ENCODE assay signal across 26 cellular contexts in genomic region chr13:76285463-76285862, GRCh38.
"Had no signal": no experiment of that assay in that cellular context is flagged by ENCODE, and none has a peak within 500 bp of the region (broad histone marks: within the 10 kb centered on the region; RNA-seq: fewer than 3 reads in every experiment).

No MANE protein-coding gene starts in this region.

- H3K27me3 ChIP-seq: body of pancreas, dorsolateral prefrontal cortex, gastroesophageal sphincter, ovary, stomach had no signal

- H3K9me3 ChIP-seq: body of pancreas, gastroesophageal sphincter, ovary, stomach had no signal

- H3K4me1 ChIP-seq: body of pancreas had no signal

- DNase-seq: activated CD4-positive, alpha-beta memory T cell treated with anti-CD3 and anti-CD28 coated beads for 36 hours; activated CD4-positive, alpha-beta T cell treated with anti-CD3 and anti-CD28 coated beads for 4 hours; activated CD4-positive, CD25-positive, alpha-beta regulatory T cell; activated naive CD4-positive, alpha-beta T cell treated with Interleukin-2 at 50 U/mL for 16 hours; activated naive CD8-positive, alpha-beta T cell treated with anti-CD3 and anti-CD28 coated beads, Interleukin-2, amount 10 ng/mL, durations not matched to agents 7 days and 5 days; activated T-cell treated with anti-CD3 and anti-CD28 coated beads, Interleukin-2, amount 50 U/mL, for 48 hours; amygdala; body of pancreas; central memory CD4-positive, alpha-beta T cell; dorsolateral prefrontal cortex; effector memory CD8-positive, alpha-beta T cell; head of caudate nucleus; islet precursor cell; left cardiac atrium; naive thymus-derived CD8-positive, alpha-beta T cell; ovary; right cardiac atrium; small intestine; stimulated activated CD4-positive, alpha-beta T cell treated with anti-CD3 and anti-CD28 coated beads, Interleukin-15, amount 100 ng/mL, for 24 hours; stomach; SW 1271; T-helper 17 cell had no signal

- H3K27ac ChIP-seq: body of pancreas, dorsolateral prefrontal cortex, ovary, SK-N-MC, stomach had no signal

- ATAC-seq: body of pancreas; effector memory CD8-positive, alpha-beta T cell; esophagus mucosa; gastroesophageal sphincter; naive thymus-derived CD8-positive, alpha-beta T cell; right cardiac atrium; stimulated activated memory B cell treated with anti-CD40 and anti-IgM and Interleukin-4, amounts not matched to agents 10 μg/mL and 1 μg/mL and 100 μg/mL, for 72 hours; T-helper 17 cell had no signal

- H3K4me3 ChIP-seq: body of pancreas, dorsolateral prefrontal cortex, gastroesophageal sphincter, ovary, SK-N-MC, stomach had no signal

- H3K36me3 ChIP-seq: gastroesophageal sphincter, ovary, stomach had no signal
